In the genomic region with DNA sequence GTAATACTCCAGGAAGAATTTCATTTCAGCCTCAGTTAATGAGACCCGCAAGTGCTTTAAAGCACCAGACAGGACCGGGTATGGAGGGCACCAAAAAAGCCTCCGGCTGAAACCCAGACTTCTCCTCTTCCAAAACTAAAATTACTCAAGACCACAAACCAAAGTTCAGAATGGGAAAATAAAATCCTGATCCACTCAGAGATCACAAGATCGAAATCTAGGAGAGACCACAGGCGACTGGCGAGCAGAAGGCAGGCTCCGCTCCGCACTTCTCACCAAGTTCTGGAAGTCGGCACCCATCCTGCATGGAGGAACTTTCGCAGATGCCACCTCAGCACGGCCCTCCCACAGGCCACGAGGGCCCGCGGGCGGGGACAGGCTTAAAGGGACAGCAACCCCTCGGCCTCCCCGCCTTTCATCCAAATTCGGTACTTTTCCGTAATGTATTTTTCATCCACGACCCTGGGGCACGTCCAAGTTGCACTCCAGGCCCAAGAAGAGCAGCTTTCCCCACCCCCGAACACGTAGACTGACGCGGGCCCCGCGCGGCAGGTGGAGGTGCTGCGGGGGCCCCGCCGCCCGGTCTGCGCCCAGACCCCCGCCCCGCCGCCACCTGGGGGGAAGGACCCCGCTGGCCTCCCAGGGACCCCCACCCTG, we compare ENCODE assay signal across 1 cellular context.
A peak's percentile ranks its signal among the peaks of the same experiment; 100 is the strongest.
TF ChIP-seq lines count a peak whose summit lies in the region.

No MANE protein-coding gene starts in this region.

TF ChIP-seq in HepG2, 621 proteins besides CTCF, POLR2A, EP300 and RAD21 (continued from another document and continues in another):
- TF ChIP-seq ZNF142 (CRISPR knock-in tag; IDR thresholded peaks at IDR 0.05) (0 out of 2 replicates have a peak, but pooled peaks have one; percentile 29), NR2F6 (IDR thresholded peaks at IDR 0.05) (no peak), NR2F6 (CRISPR knock-in tag; IDR thresholded peaks at IDR 0.05) (0 out of 2 replicates have a peak, but pooled peaks have one; percentile 26), ZFY (CRISPR knock-in tag; IDR thresholded peaks at IDR 0.05) (peak; percentile 62; the same call in 1 of the 2 replicates), ZNF275 (CRISPR knock-in tag; IDR thresholded peaks at IDR 0.05; ENCODE audit: borderline replicate concordance) (0 out of 2 replicates have a peak, but pooled peaks have one; percentile 14), ZSCAN30 (CRISPR knock-in tag; IDR thresholded peaks at IDR 0.05) (no peak), ZNF607 (CRISPR knock-in tag; IDR thresholded peaks at IDR 0.05; ENCODE audit: borderline replicate concordance) (peak; percentile 81; the same call in 1 of the 2 replicates), ZNF772 (CRISPR knock-in tag; IDR thresholded peaks at IDR 0.05) (0 out of 2 replicates have a peak, but pooled peaks have one; percentile 28), SPEN (CRISPR knock-in tag; IDR thresholded peaks at IDR 0.05; ENCODE audit: low read depth) (peak; percentile 45), ARID4A (CRISPR knock-in tag; IDR thresholded peaks at IDR 0.05; ENCODE audit: borderline replicate concordance) (peak; percentile 68; the same call in 1 of the 2 replicates), YEATS4 (CRISPR knock-in tag; IDR thresholded peaks at IDR 0.05; ENCODE audit: borderline replicate concordance) (peak; percentile 53; the same call in 1 of the 2 replicates), ZNF687 (CRISPR knock-in tag; IDR thresholded peaks at IDR 0.05) (peak; percentile 80), IRF2 (CRISPR knock-in tag; IDR thresholded peaks at IDR 0.05) (peak; percentile 46; the same call in 1 of the 2 replicates), ZNF550 (CRISPR knock-in tag; IDR thresholded peaks at IDR 0.05; ENCODE audit: borderline replicate concordance) (no peak)
- TF ChIP-seq, protein P1, sequence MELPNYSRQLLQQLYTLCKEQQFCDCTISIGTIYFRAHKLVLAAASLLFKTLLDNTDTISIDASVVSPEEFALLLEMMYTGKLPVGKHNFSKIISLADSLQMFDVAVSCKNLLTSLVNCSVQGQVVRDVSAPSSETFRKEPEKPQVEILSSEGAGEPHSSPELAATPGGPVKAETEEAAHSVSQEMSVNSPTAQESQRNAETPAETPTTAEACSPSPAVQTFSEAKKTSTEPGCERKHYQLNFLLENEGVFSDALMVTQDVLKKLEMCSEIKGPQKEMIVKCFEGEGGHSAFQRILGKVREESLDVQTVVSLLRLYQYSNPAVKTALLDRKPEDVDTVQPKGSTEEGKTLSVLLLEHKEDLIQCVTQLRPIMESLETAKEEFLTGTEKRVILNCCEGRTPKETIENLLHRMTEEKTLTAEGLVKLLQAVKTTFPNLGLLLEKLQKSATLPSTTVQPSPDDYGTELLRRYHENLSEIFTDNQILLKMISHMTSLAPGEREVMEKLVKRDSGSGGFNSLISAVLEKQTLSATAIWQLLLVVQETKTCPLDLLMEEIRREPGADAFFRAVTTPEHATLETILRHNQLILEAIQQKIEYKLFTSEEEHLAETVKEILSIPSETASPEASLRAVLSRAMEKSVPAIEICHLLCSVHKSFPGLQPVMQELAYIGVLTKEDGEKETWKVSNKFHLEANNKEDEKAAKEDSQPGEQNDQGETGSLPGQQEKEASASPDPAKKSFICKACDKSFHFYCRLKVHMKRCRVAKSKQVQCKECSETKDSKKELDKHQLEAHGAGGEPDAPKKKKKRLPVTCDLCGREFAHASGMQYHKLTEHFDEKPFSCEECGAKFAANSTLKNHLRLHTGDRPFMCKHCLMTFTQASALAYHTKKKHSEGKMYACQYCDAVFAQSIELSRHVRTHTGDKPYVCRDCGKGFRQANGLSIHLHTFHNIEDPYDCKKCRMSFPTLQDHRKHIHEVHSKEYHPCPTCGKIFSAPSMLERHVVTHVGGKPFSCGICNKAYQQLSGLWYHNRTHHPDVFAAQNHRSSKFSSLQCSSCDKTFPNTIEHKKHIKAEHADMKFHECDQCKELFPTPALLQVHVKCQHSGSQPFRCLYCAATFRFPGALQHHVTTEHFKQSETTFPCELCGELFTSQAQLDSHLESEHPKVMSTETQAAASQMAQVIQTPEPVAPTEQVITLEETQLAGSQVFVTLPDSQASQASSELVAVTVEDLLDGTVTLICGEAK (IDR thresholded peaks at IDR 0.05) = no peak
- TF ChIP-seq, protein P1 (CRISPR knock-in tag; IDR thresholded peaks at IDR 0.05) = peak; percentile 44; the same call in 1 of the 2 replicates
- TF ChIP-seq, protein P2, sequence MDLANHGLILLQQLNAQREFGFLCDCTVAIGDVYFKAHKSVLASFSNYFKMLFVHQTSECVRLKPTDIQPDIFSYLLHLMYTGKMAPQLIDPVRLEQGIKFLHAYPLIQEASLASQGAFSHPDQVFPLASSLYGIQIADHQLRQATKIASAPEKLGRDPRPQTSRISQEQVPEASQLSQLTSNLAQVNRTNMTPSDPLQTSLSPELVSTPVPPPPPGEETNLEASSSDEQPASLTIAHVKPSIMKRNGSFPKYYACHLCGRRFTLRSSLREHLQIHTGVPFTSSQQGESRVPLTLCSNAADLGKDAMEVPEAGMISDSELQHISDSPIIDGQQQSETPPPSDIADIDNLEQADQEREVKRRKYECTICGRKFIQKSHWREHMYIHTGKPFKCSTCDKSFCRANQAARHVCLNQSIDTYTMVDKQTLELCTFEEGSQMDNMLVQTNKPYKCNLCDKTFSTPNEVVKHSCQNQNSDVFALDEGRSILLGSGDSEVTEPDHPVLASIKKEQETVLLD (CRISPR knock-in tag; IDR thresholded peaks at IDR 0.05; ENCODE audit: low read depth) = peak; percentile 67; the same call in 1 of the 2 replicates
